Comparison of ENCODE assay signal across 1 cellular context in the genomic region with DNA sequence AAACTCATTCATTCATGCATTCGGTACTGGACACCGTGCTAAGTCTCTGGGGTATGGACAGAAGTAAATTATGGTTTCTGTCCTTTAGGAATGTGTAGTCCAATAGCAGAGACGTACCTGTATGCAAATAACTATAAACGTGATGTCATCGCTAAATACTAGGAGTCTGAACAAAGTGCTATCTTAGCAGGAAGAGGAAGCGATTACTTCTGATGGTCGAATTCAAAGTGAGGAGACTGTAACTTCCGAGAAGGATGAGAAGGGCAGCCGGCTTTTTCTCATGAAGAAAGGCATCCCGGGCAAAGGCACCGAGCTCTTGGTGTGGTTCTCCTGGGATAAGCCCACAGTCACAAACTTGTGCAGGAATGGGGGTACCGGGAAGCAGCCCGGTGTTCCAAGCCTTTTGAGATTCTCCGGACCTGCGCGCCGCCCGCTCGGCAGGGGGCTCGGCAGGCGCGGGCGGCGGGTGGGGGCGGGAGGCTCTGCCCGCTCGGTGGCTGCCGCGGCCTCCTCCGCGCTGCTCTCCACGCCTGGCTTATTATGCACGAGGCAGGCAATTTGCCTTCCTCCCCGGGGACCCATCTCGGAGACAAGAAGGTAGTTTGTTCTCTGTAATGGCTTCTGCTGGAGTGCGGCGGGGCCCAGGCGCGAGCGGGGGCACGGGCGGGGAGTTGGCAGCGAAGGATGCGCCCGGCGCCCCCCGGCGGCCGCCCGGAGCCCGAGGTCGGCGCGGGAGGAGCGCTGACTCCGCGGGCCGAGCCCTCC.
TF ChIP-seq lines count a peak whose summit lies in the region.

No MANE protein-coding gene starts in this region.

TF ChIP-seq in HEK293, 187 proteins besides CTCF, POLR2A, EP300 and RAD21 (continued from another document and continues in another):
- TF ChIP-seq, protein P1, sequence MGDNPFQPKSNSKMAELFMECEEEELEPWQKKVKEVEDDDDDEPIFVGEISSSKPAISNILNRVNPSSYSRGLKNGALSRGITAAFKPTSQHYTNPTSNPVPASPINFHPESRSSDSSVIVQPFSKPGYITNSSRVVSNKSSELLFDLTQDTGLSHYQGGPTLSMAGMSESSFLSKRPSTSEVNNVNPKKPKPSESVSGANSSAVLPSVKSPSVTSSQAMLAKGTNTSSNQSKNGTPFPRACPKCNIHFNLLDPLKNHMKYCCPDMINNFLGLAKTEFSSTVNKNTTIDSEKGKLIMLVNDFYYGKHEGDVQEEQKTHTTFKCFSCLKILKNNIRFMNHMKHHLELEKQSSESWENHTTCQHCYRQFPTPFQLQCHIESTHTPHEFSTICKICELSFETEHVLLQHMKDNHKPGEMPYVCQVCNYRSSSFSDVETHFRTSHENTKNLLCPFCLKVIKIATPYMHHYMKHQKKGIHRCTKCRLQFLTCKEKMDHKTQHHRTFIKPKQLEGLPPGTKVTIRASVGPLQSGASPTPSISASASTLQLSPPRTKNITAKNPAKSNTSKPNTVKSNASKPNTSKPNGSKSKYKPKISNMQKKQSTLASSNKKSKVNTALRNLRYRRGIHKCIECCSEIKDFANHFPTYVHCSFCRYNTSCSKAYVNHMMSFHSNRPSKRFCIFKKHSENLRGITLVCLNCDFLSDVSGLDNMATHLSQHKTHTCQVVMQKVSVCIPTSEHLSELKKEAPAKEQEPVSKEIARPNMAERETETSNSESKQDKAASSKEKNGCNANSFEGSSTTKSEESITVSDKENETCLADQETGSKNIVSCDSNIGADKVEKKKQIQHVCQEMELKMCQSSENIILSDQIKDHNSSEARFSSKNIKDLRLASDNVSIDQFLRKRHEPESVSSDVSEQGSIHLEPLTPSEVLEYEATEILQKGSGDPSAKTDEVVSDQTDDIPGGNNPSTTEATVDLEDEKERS (tag by site-specific recombination; IDR thresholded peaks at IDR 0.05) = no peak
- TF ChIP-seq, protein P2, sequence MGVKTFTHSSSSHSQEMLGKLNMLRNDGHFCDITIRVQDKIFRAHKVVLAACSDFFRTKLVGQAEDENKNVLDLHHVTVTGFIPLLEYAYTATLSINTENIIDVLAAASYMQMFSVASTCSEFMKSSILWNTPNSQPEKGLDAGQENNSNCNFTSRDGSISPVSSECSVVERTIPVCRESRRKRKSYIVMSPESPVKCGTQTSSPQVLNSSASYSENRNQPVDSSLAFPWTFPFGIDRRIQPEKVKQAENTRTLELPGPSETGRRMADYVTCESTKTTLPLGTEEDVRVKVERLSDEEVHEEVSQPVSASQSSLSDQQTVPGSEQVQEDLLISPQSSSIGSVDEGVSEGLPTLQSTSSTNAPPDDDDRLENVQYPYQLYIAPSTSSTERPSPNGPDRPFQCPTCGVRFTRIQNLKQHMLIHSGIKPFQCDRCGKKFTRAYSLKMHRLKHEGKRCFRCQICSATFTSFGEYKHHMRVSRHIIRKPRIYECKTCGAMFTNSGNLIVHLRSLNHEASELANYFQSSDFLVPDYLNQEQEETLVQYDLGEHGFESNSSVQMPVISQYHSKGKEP (tag by site-specific recombination; IDR thresholded peaks at IDR 0.05) = peak; percentile 55; the same call in 1 of the 2 replicates
- peak; percentile 72; the same call in 1 of the 2 replicates for TF ChIP-seq ZNF184 (tag by site-specific recombination; IDR thresholded peaks at IDR 0.05)
- 0 out of 2 replicates have a peak, but pooled peaks have one; percentile 33 for TF ChIP-seq MEIS1 (CRISPR knock-in tag; IDR thresholded peaks at IDR 0.05; ENCODE audit: borderline replicate concordance)
- TF ChIP-seq GLIS2 (tag by site-specific recombination; IDR thresholded peaks at IDR 0.05) = peak; percentile 58; the same call in 1 of the 2 replicates
- TF ChIP-seq, protein P3, sequence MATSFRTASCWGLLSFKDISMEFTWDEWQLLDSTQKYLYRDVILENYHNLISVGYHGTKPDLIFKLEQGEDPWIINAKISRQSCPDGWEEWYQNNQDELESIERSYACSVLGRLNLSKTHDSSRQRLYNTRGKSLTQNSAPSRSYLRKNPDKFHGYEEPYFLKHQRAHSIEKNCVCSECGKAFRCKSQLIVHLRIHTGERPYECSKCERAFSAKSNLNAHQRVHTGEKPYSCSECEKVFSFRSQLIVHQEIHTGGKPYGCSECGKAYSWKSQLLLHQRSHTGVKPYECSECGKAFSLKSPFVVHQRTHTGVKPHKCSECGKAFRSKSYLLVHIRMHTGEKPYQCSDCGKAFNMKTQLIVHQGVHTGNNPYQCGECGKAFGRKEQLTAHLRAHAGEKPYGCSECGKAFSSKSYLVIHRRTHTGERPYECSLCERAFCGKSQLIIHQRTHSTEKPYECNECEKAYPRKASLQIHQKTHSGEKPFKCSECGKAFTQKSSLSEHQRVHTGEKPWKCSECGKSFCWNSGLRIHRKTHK (tag by site-specific recombination; IDR thresholded peaks at IDR 0.05) = no peak
- no peak for TF ChIP-seq ZNF548 (tag by site-specific recombination; IDR thresholded peaks at IDR 0.05)
- TF ChIP-seq KLF17 (tag by site-specific recombination; IDR thresholded peaks at IDR 0.05) = 0 out of 2 replicates have a peak, but pooled peaks have one; percentile 63
- peak; percentile 67; the same call in 1 of the 2 replicates for TF ChIP-seq IKZF3 (tag by site-specific recombination; IDR thresholded peaks at IDR 0.05)
- TF ChIP-seq ZNF202 (tag by site-specific recombination; IDR thresholded peaks at IDR 0.05; ENCODE audit: borderline replicate concordance) = no peak
- TF ChIP-seq ZNF274 (IDR thresholded peaks at IDR 0.05; ENCODE audit: low read length) = no peak
- no peak for TF ChIP-seq ZNF274 (tag by site-specific recombination; IDR thresholded peaks at IDR 0.05; ENCODE audit: borderline replicate concordance)
- TF ChIP-seq SP7 (tag by site-specific recombination; IDR thresholded peaks at IDR 0.05) = 0 out of 2 replicates have a peak, but pooled peaks have one; percentile 17
- TF ChIP-seq YY1 (tag by site-specific recombination; IDR thresholded peaks at IDR 0.05) = peak; percentile 73
- peak; percentile 92 for TF ChIP-seq ATF2 (tag by site-specific recombination; IDR thresholded peaks at IDR 0.05; ENCODE audit: low read depth)
- TF ChIP-seq ZNF146 (tag by site-specific recombination; IDR thresholded peaks at IDR 0.05) = no peak
- peak; percentile 36; the same call in 1 of the 2 replicates for TF ChIP-seq ZBTB21 (tag by site-specific recombination; IDR thresholded peaks at IDR 0.05)
- TF ChIP-seq ZNF521 (tag by site-specific recombination; IDR thresholded peaks at IDR 0.05) = no peak
- TF ChIP-seq ZSCAN30 (tag by site-specific recombination; IDR thresholded peaks at IDR 0.05) = peak; percentile 81
- TF ChIP-seq HIC1 (tag by site-specific recombination; IDR thresholded peaks at IDR 0.05) = peak; percentile 29; the same call in 1 of the 2 replicates
- peak; percentile 53 for TF ChIP-seq ZBTB20 (tag by site-specific recombination; IDR thresholded peaks at IDR 0.05)
- TF ChIP-seq ZFHX2 (tag by site-specific recombination; conservative IDR thresholded peaks at IDR 0.05) = peak; percentile 77
- no peak for TF ChIP-seq ZNF302 (tag by site-specific recombination; IDR thresholded peaks at IDR 0.05; ENCODE audit: low read depth)
- peak; percentile 58 for TF ChIP-seq ZNF335 (tag by site-specific recombination; conservative IDR thresholded peaks at IDR 0.05)
- 0 out of 2 replicates have a peak, but pooled peaks have one; percentile 40 for TF ChIP-seq PRDM6 (tag by site-specific recombination; IDR thresholded peaks at IDR 0.05)
- no peak for TF ChIP-seq ZNF10 (tag by site-specific recombination; IDR thresholded peaks at IDR 0.05)
- TF ChIP-seq PATZ1 (tag by site-specific recombination; IDR thresholded peaks at IDR 0.05) = 0 out of 2 replicates have a peak, but pooled peaks have one; percentile 37
- 0 out of 2 replicates have a peak, but pooled peaks have one; percentile 25 for TF ChIP-seq ZIC2 (tag by site-specific recombination; IDR thresholded peaks at IDR 0.05)
- 0 out of 2 replicates have a peak, but pooled peaks have one; percentile 46 for TF ChIP-seq OSR2 (tag by site-specific recombination; IDR thresholded peaks at IDR 0.05)
- peak; percentile 41 for TF ChIP-seq ZNF398 (tag by site-specific recombination; IDR thresholded peaks at IDR 0.05)
- peak; percentile 92; the same call in 1 of the 2 replicates for TF ChIP-seq ZNF660 (tag by site-specific recombination; IDR thresholded peaks at IDR 0.05)
- peak; percentile 27; the same call in 1 of the 2 replicates for TF ChIP-seq EGR2 (tag by site-specific recombination; IDR thresholded peaks at IDR 0.05; ENCODE audit: low read depth)
- TF ChIP-seq ZNF549 (tag by site-specific recombination; IDR thresholded peaks at IDR 0.05) = no peak
- TF ChIP-seq GLIS1 (tag by site-specific recombination; IDR thresholded peaks at IDR 0.05) = peak; percentile 75
- TF ChIP-seq TCF7L2 (IDR thresholded peaks at IDR 0.05; ENCODE audit: borderline replicate concordance, low read depth, low read length) = peak; percentile 16; the same call in 1 of the 2 replicates
- TF ChIP-seq ZFP69B (tag by site-specific recombination; IDR thresholded peaks at IDR 0.05) = peak; percentile 35; the same call in 1 of the 2 replicates
- TF ChIP-seq ZNF629 (tag by site-specific recombination; IDR thresholded peaks at IDR 0.05) = peak; percentile 55; the same call in 1 of the 2 replicates
